Comparison of ENCODE assay signal across 14 cellular contexts in the genomic region with DNA sequence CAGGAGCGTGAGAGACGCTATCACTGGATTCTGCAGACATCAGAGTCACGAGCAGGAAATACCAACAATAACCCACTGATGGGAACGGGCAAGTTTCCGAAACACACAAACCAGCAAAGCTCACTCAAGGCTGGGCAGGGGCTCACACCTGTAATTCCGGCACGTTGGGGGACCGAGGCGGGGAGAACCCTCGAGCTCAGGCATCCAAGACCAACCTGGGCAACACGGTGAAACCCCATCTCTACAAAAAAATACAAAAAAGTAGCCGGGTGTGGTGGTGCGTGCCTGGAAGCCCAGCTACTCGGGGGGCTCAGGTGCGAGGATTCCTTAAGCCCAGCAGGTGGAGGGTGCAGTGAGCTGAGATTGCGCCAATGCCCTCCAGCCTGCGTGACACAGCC. TPM values are rescaled to one million over a fixed set of nuclear protein-coding genes. Genes with fewer than 3 reads are reported as not detected.
DNase-seq lines count a peak whose midpoint lies in the region; ATAC-seq and TF ChIP-seq lines count a peak whose summit lies in the region.
"Had no signal": no experiment of that assay in that cellular context is flagged by ENCODE, and none has a peak within 500 bp of the region (broad histone marks: within the 10 kb centered on the region; RNA-seq: fewer than 3 reads in every experiment).

No MANE protein-coding gene starts in this region.

- CTCF ChIA-PET in OCI-LY7 (lab: Charles Lee; ENCODE audit: unreplicated experiment): no interaction called here

- in situ Hi-C loops in KBM-7 (cut with MboI; ENCODE audit: low pct_unique_long_range_greater_than_20kb, low sequenced_read_pairs): no loop called here

- H3K9me3 Mint-ChIP-seq in chondrocyte (ENCODE audit: low read depth): peaks cover 6% of the 10 kb centered on the region

- no peak overlapping the region for H2AFZ ChIP-seq in OCI-LY7 (ENCODE audit: low read length)
- H2AFZ ChIP-seq: GM23248 had no signal

- ATAC-seq in left ventricle myocardium superior (no peak), aorta (ENCODE audit: low FRiP score) (no peak)

- H3K36me3 ChIP-seq in aorta (ENCODE audit: control insufficient read depth in 1 of 2, insufficient read depth in 2 of 2, low read length in 1 of 2) (no peaks in the 10 kb centered on the region), OCI-LY7 (ENCODE audit: insufficient read depth, low read length) (peaks cover 72% of the 10 kb centered on the region)

- peak; percentile 16 for DNase-seq in left ventricle myocardium superior
- DNase-seq in cardiac septum (ENCODE audit: low spot score): no peak
- DNase-seq in chondrocyte (ENCODE audit: low spot score): peak; percentile 41
- peak; percentile 42 for DNase-seq in posterior vena cava (ENCODE audit: low spot score)
- DNase-seq in aorta: peak; percentile 37 to 52
- DNase-seq in KBM-7: no peak
- DNase-seq in activated CD8-positive, alpha-beta memory T cell treated with anti-CD3 and anti-CD28 coated beads, Interleukin-2, amount 50 U/mL, for 4 hours: no peak
- no peak for DNase-seq in OCI-LY7 (ENCODE audit: low spot score)
- DNase-seq: C1 segment of cervical spinal cord; CD4-positive, alpha-beta memory T cell; DMS79; GM23248; H7 had no signal

- peaks cover 5% of the 10 kb centered on the region for H3K4me1 Mint-ChIP-seq in chondrocyte (ENCODE audit: low read depth)
- H3K4me1 Mint-ChIP-seq: B cell; CD4-positive, alpha-beta memory T cell had no signal

- no peak overlapping the region for H3K27ac ChIP-seq in aorta (ENCODE audit: low read depth in 1 of 2, low read length in 2 of 2)
- H3K27ac ChIP-seq in OCI-LY7 (ENCODE audit: low read depth, low read length, poor library complexity, severe bottlenecking): no peak overlapping the region
- H3K27ac ChIP-seq: GM23248 had no signal

- H3K27me3 ChIP-seq in aorta (ENCODE audit: control insufficient read depth in 1 of 2, insufficient read depth in 2 of 2, low read length in 1 of 2): no peaks in the 10 kb centered on the region

- H3K9me2 ChIP-seq in OCI-LY7 (ENCODE audit: insufficient read depth, low read length): no peaks in the 10 kb centered on the region

- WGBS in aorta, 2 donors: 97% methylated on average over 17 of the region's 17 CpGs

- H3K36me3 Mint-ChIP-seq in chondrocyte (ENCODE audit: low read depth): peaks cover 20% of the 10 kb centered on the region

- H3K4me1 ChIP-seq in aorta (ENCODE audit: control insufficient read depth in 1 of 2, insufficient read depth in 2 of 2, low read length in 2 of 2): no peaks in the 10 kb centered on the region
- H3K4me1 ChIP-seq in OCI-LY7 (ENCODE audit: insufficient read depth, low read length, poor library complexity, severe bottlenecking): no peaks in the 10 kb centered on the region

- no peaks in the 10 kb centered on the region for H4K20me1 ChIP-seq in OCI-LY7 (ENCODE audit: insufficient read depth, low read length)

- no TSS peak for BruUV-seq in OCI-LY7 (replicated peaks; lab: Mats Ljungman, UMichigan)

- H3K9me3 ChIP-seq in aorta (ENCODE audit: control insufficient read depth, low read length) (no peaks in the 10 kb centered on the region), OCI-LY7 (ENCODE audit: low read length) (no peaks in the 10 kb centered on the region)

- H3K27ac Mint-ChIP-seq in chondrocyte (ENCODE audit: unreplicated experiment): no peak overlapping the region
- H3K27ac Mint-ChIP-seq: B cell had no signal

- H3K4me2 ChIP-seq in OCI-LY7 (ENCODE audit: low read length): no peak overlapping the region

- intact Hi-C loops in left ventricle myocardium superior (cut with micrococcal nuclease): no loop called here
- intact Hi-C loops in cardiac septum (cut with DNase I): no loop called here
- intact Hi-C loops in posterior vena cava (cut with DNase I): no loop called here
- intact Hi-C loops in aorta (cut with DNase I): no loop called here
- intact Hi-C loops in OCI-LY7 (cut with micrococcal nuclease; ENCODE audit: unreplicated experiment): no loop called here

- no peaks in the 10 kb centered on the region for H3K27me3 Mint-ChIP-seq in chondrocyte (ENCODE audit: low read depth)
- H3K27me3 Mint-ChIP-seq: B cell; CD4-positive, alpha-beta memory T cell had no signal

- H3K4me3 ChIP-seq in aorta (ENCODE audit: low read length in 2 of 2) (no peak overlapping the region), OCI-LY7 (ENCODE audit: low read depth, low read length, poor library complexity, severe bottlenecking) (no peak overlapping the region)
- H3K4me3 ChIP-seq: GM23248 had no signal

- no peaks in the 10 kb centered on the region for H3K79me2 ChIP-seq in OCI-LY7 (ENCODE audit: insufficient read depth, low read depth, low read length)

- POLR2A ChIA-PET in OCI-LY7 (lab: Charles Lee): no interaction called here

- H3K4me3 Mint-ChIP-seq in chondrocyte (ENCODE audit: unreplicated experiment): no peak overlapping the region
- H3K4me3 Mint-ChIP-seq: B cell; CD4-positive, alpha-beta memory T cell had no signal

- TF ChIP-seq CTCF in chondrocyte (IDR thresholded peaks at IDR 0.05) (no peak), OCI-LY7 (conservative IDR thresholded peaks at IDR 0.05; ENCODE audit: low read length) (no peak)

RNA-seq across cellular contexts. Expression of gene GTPBP6, which starts 17.2 kb away (rescaled TPM):
- total RNA-seq in left ventricle myocardium superior: 51.9 TPM
- 35.3 TPM for total RNA-seq in cardiac septum
- 37.6 to 42.2 TPM (median 42.0 TPM) in 3 replicates for total RNA-seq in chondrocyte
- 10 to 100 TPM; 31.1 to 34.9 TPM for total RNA-seq in posterior vena cava
- 10 to 100 TPM; 34.7 to 44.7 TPM for total RNA-seq in aorta
- 10 to 100 TPM; 38.8 to 62.6 TPM for polyA plus RNA-seq in aorta
- total RNA-seq in OCI-LY7 (2014; rRNA removed; shearing (Covaris generic)): 36.3 and 40.4 TPM in 2 replicates
- total RNA-seq in OCI-LY7 (2022): 53.6 and 53.9 TPM in 2 replicates

RNA-seq across cellular contexts. Expression of gene PPP2R3B, which starts 51.0 kb away (rescaled TPM):
- total RNA-seq in left ventricle myocardium superior (194 TPM), cardiac septum (128 TPM), chondrocyte (27.1 to 30.5 TPM (median 30.0 TPM) in 3 replicates), posterior vena cava (10 to 100 TPM; 17.9 to 23.4 TPM), aorta (10 to 100 TPM in 1 of 2 donors, 1 to 10 TPM in 1; 7.8 to 19.1 TPM), OCI-LY7 (2022) (270 and 301 TPM in 2 replicates)
- polyA plus RNA-seq in aorta: 10 to 100 TPM in 1 of 2 donors, 1 to 10 TPM in 1; 3.1 to 41.8 TPM
- total RNA-seq in OCI-LY7 (2014; rRNA removed; shearing (Covaris generic)): 311 and 342 TPM in 2 replicates

RNA-seq across cellular contexts. Expression of gene PLCXD1, which starts 54.6 kb away (rescaled TPM):
- total RNA-seq in left ventricle myocardium superior (6.8 TPM), cardiac septum (3.4 TPM), chondrocyte (6.8 to 8.0 TPM (median 7.7 TPM) in 3 replicates), posterior vena cava (1 to 10 TPM; 3.1 to 5.6 TPM), aorta (1 to 10 TPM; 3.7 to 9.7 TPM), OCI-LY7 (2022) (125 and 133 TPM in 2 replicates)
- 10 to 100 TPM in 1 of 2 donors, 1 to 10 TPM in 1; 1.3 to 16.3 TPM for polyA plus RNA-seq in aorta
- total RNA-seq in OCI-LY7 (2014; rRNA removed; shearing (Covaris generic)): 60.1 and 86.0 TPM in 2 replicates

Comparison
In these comparisons a context has a peak if more than half of its experiments do, and no peak if none do; other contexts are left out.
1. DNase-seq: peak in left ventricle myocardium superior (single experiment), chondrocyte (single experiment), posterior vena cava (single experiment) and aorta (2 of 2); none in cardiac septum (single experiment), KBM-7 (single experiment), activated CD8-positive, alpha-beta memory T cell treated with anti-CD3 and anti-CD28 coated beads, Interleukin-2, amount 50 U/mL, for 4 hours (single experiment) and OCI-LY7 (single experiment).